Comparison of ENCODE assay signal across 23 cellular contexts in genomic region chr17:35843698-35844097, GRCh38. TPM values are rescaled to one million over a fixed set of nuclear protein-coding genes. Genes with fewer than 3 reads are reported as not detected.
DNase-seq lines count a peak whose midpoint lies in the region; ATAC-seq and TF ChIP-seq lines count a peak whose summit lies in the region.
"Had no signal": no experiment of that assay in that cellular context is flagged by ENCODE, and none has a peak within 500 bp of the region (broad histone marks: within the 10 kb centered on the region; RNA-seq: fewer than 3 reads in every experiment).

No MANE protein-coding gene starts in this region.

- no peaks in the 10 kb centered on the region for H3K27me3 Mint-ChIP-seq in activated T-cell treated with anti-CD3 and anti-CD28 coated beads, Interleukin-2, amount 50 U/mL, for 24 hours
- H3K27me3 Mint-ChIP-seq in activated T-cell treated with anti-CD3 and anti-CD28 coated beads, Interleukin-2, amount 50 U/mL, for 4 hours (ENCODE audit: low read depth), result no peaks in the 10 kb centered on the region
- no peaks in the 10 kb centered on the region for H3K27me3 Mint-ChIP-seq in CD4-positive, alpha-beta T cell
- no peaks in the 10 kb centered on the region for H3K27me3 Mint-ChIP-seq in central memory CD8-positive, alpha-beta T cell
- H3K27me3 Mint-ChIP-seq in nephron progenitor cell (ENCODE audit: low read depth, poor library complexity), result peaks cover 3% of the 10 kb centered on the region
- H3K27me3 Mint-ChIP-seq: B cell had no signal

- H3K27me3 ChIP-seq in CD4-positive, alpha-beta T cell (ENCODE audit: control insufficient read depth, insufficient read depth, low read length), result no peaks in the 10 kb centered on the region

- no peak overlapping the region for H3K4me3 Mint-ChIP-seq in activated T-cell treated with anti-CD3 and anti-CD28 coated beads, Interleukin-2, amount 50 U/mL, for 24 hours
- no peak overlapping the region for H3K4me3 Mint-ChIP-seq in activated T-cell treated with anti-CD3 and anti-CD28 coated beads, Interleukin-2, amount 50 U/mL, for 4 hours
- H3K4me3 Mint-ChIP-seq in CD4-positive, alpha-beta T cell, result no peak overlapping the region
- H3K4me3 Mint-ChIP-seq in central memory CD8-positive, alpha-beta T cell, result no peak overlapping the region
- no peak overlapping the region for H3K4me3 Mint-ChIP-seq in nephron progenitor cell
- H3K4me3 Mint-ChIP-seq: B cell had no signal

- peaks cover 14% of the 10 kb centered on the region for H3K4me1 Mint-ChIP-seq in activated T-cell treated with anti-CD3 and anti-CD28 coated beads, Interleukin-2, amount 50 U/mL, for 24 hours (ENCODE audit: low read depth)
- H3K4me1 Mint-ChIP-seq in activated T-cell treated with anti-CD3 and anti-CD28 coated beads, Interleukin-2, amount 50 U/mL, for 4 hours (ENCODE audit: low read depth), result no peaks in the 10 kb centered on the region
- peaks cover 5% of the 10 kb centered on the region for H3K4me1 Mint-ChIP-seq in CD4-positive, alpha-beta T cell (ENCODE audit: low read depth)
- peaks cover 10% of the 10 kb centered on the region for H3K4me1 Mint-ChIP-seq in central memory CD8-positive, alpha-beta T cell
- H3K4me1 Mint-ChIP-seq in nephron progenitor cell, result no peaks in the 10 kb centered on the region
- H3K4me1 Mint-ChIP-seq: B cell had no signal

- intact Hi-C loops in CD4-positive, alpha-beta T cell (cut with DNase I, micrococcal nuclease), result loop anchor here in 1 of 2 experiments (10.0 kb wide), 2 partner anchors 301 to 651 kb away; no protein-coding TSS in a partner anchor

- TF ChIP-seq CTCF in CD4-positive, alpha-beta T cell (IDR thresholded peaks at IDR 0.05), result no peak
- TF ChIP-seq CTCF in nephron progenitor cell (IDR thresholded peaks at IDR 0.05), result no peak

- CTCF ChIA-PET in CD4-positive, alpha-beta T cell (lab: Charles Lee), result no interaction called here

- POLR2A ChIA-PET in CD4-positive, alpha-beta T cell (lab: Charles Lee), result no interaction called here

- ATAC-seq in activated T-cell treated with anti-CD3 and anti-CD28 coated beads, Interleukin-2, amount 50 U/mL, for 4 hours, result no peak
- no peak for ATAC-seq in CD4-positive, alpha-beta T cell (ENCODE audit: poor library complexity)
- ATAC-seq in central memory CD8-positive, alpha-beta T cell (replicated peaks; ENCODE audit: extremely low read depth, poor library complexity, severe bottlenecking), result no peak

- no peaks in the 10 kb centered on the region for H3K9me3 ChIP-seq in CD4-positive, alpha-beta T cell (ENCODE audit: control insufficient read depth, low read length)

- no peaks in the 10 kb centered on the region for H3K9me3 Mint-ChIP-seq in activated T-cell treated with anti-CD3 and anti-CD28 coated beads, Interleukin-2, amount 50 U/mL, for 24 hours
- H3K9me3 Mint-ChIP-seq in activated T-cell treated with anti-CD3 and anti-CD28 coated beads, Interleukin-2, amount 50 U/mL, for 4 hours, result no peaks in the 10 kb centered on the region
- no peaks in the 10 kb centered on the region for H3K9me3 Mint-ChIP-seq in CD4-positive, alpha-beta T cell
- H3K9me3 Mint-ChIP-seq in central memory CD8-positive, alpha-beta T cell, result no peaks in the 10 kb centered on the region
- H3K9me3 Mint-ChIP-seq in nephron progenitor cell, result no peaks in the 10 kb centered on the region

- H3K27ac ChIP-seq in CD4-positive, alpha-beta T cell (ENCODE audit: low read depth, low read length), result no peak overlapping the region
- H3K27ac ChIP-seq: 22Rv1, C4-2B had no signal

- H3K36me3 Mint-ChIP-seq in activated T-cell treated with anti-CD3 and anti-CD28 coated beads, Interleukin-2, amount 50 U/mL, for 24 hours (ENCODE audit: low read depth), result peaks cover 88% of the 10 kb centered on the region
- H3K36me3 Mint-ChIP-seq in activated T-cell treated with anti-CD3 and anti-CD28 coated beads, Interleukin-2, amount 50 U/mL, for 4 hours (ENCODE audit: insufficient read depth), result peaks cover 45% of the 10 kb centered on the region
- H3K36me3 Mint-ChIP-seq in CD4-positive, alpha-beta T cell (ENCODE audit: low read depth), result peaks cover 82% of the 10 kb centered on the region
- H3K36me3 Mint-ChIP-seq in central memory CD8-positive, alpha-beta T cell (ENCODE audit: insufficient read depth), result peaks cover 62% of the 10 kb centered on the region
- peaks cover 63% of the 10 kb centered on the region for H3K36me3 Mint-ChIP-seq in nephron progenitor cell (ENCODE audit: low read depth)

- peak overlapping the region; percentile 2 for H3K27ac Mint-ChIP-seq in activated T-cell treated with anti-CD3 and anti-CD28 coated beads, Interleukin-2, amount 50 U/mL, for 24 hours
- peak overlapping the region; percentile 19 for H3K27ac Mint-ChIP-seq in CD4-positive, alpha-beta T cell
- H3K27ac Mint-ChIP-seq in central memory CD8-positive, alpha-beta T cell (ENCODE audit: low read depth), result peak overlapping the region; percentile 3
- peak overlapping the region; percentile 60 for H3K27ac Mint-ChIP-seq in nephron progenitor cell
- H3K27ac Mint-ChIP-seq: B cell had no signal

- DNase-seq in activated T-cell treated with anti-CD3 and anti-CD28 coated beads, Interleukin-2, amount 50 U/mL, for 24 hours, result no peak
- DNase-seq in activated T-cell treated with anti-CD3 and anti-CD28 coated beads, Interleukin-2, amount 50 U/mL, for 4 hours, result no peak
- DNase-seq in CD4-positive, alpha-beta T cell, result no peak
- no peak for DNase-seq in central memory CD8-positive, alpha-beta T cell (ENCODE audit: low spot score in 2 of 2)
- DNase-seq in nephron progenitor cell, result no peak
- DNase-seq in NCI-H510A (lab: John Stamatoyannopoulos, UW), result no peak
- no peak for DNase-seq in globus pallidus (ENCODE audit: low spot score)
- DNase-seq: Calu3, DMS79 treated with DMSO at 0.1 percent for 48 hours, GF-D8, NCI-H1092, NCI-H1417 treated with DMSO at 0.1 percent for 48 hours, NCI-H1694 treated with DMSO at 0.1 percent for 48 hours, NCI-H2081, NCI-H2227 treated with DMSO at 0.1 percent for 48 hours, NCI-H69, RPMI8226, SHP77 had no signal

RNA-seq across cellular contexts. Expression of gene HEATR9, which starts 25.0 kb away (rescaled TPM):
- total RNA-seq in activated T-cell treated with anti-CD3 and anti-CD28 coated beads, Interleukin-2, amount 50 U/mL, for 4 hours, result under 1 TPM in 1 of 3 donors, not detected in 2; 0.21 TPM
- total RNA-seq in CD4-positive, alpha-beta T cell, result under 1 TPM; 0.47 to 0.61 TPM
- total RNA-seq: B cell, Calu3, H1, NCI-H460 had no signal

RNA-seq across cellular contexts. Expression of gene TAF15, which starts 34.4 kb away (rescaled TPM):
- total RNA-seq in activated T-cell treated with anti-CD3 and anti-CD28 coated beads, Interleukin-2, amount 50 U/mL, for 4 hours, result 100 to 1,000 TPM; 215 to 249 (median 239) TPM
- total RNA-seq in CD4-positive, alpha-beta T cell, result 100 to 1,000 TPM; 114 to 119 TPM

RNA-seq across cellular contexts. Expression of gene CCL5, which starts 36.5 kb away (rescaled TPM):
- total RNA-seq in activated T-cell treated with anti-CD3 and anti-CD28 coated beads, Interleukin-2, amount 50 U/mL, for 4 hours, result 10 to 100 TPM; 19.9 to 72.3 (median 64.7) TPM
- 10 to 100 TPM; 35.6 to 40.1 TPM for total RNA-seq in CD4-positive, alpha-beta T cell
- total RNA-seq: H1, NCI-H460 had no signal

RNA-seq across cellular contexts. Expression of gene MMP28, which starts 48.3 kb away (rescaled TPM):
- under 1 TPM in 2 of 3 donors, not detected in 1; 0.23 to 0.29 TPM for total RNA-seq in activated T-cell treated with anti-CD3 and anti-CD28 coated beads, Interleukin-2, amount 50 U/mL, for 4 hours
- total RNA-seq in CD4-positive, alpha-beta T cell, result 1 to 10 TPM; 6.7 to 9.9 TPM
- total RNA-seq: Calu3, H1 had no signal

Comparison
In these comparisons a context has a peak if more than half of its experiments do, and no peak if none do; other contexts are left out.
1. H3K27ac Mint-ChIP-seq: peak in every context shown above with its lines; median percentile 60 in nephron progenitor cell; 19 in CD4-positive, alpha-beta T cell; 3 in central memory CD8-positive, alpha-beta T cell; 2 in activated T-cell treated with anti-CD3 and anti-CD28 coated beads, Interleukin-2, amount 50 U/mL, for 24 hours.